8 cellular contexts compared by ENCODE assay signal in genomic region chr12:54214553-54215374, GRCh38. TPM values are rescaled to one million over a fixed set of nuclear protein-coding genes. Genes with fewer than 3 reads are reported as not detected.
A peak's percentile ranks its signal among the peaks of the same experiment; 100 is the strongest.
DNase-seq lines count a peak whose midpoint lies in the region; ATAC-seq and TF ChIP-seq lines count a peak whose summit lies in the region.

No MANE protein-coding gene starts in this region.

- TF ChIP-seq CTCF in C4-2B (conservative IDR thresholded peaks at IDR 0.05), result peak; percentile 100

- ATAC-seq in GM19351 (IDR thresholded peaks at IDR 0.05; ENCODE audit: unreplicated experiment), result peak; percentile 78
- peak; percentile 77 for ATAC-seq in HG03442 (IDR thresholded peaks at IDR 0.05; ENCODE audit: unreplicated experiment)
- peak; percentile 94 for ATAC-seq in activated CD4-positive, CD25-positive, alpha-beta regulatory T cell treated with anti-CD3 and anti-CD28 coated beads, Interleukin-2, amount 50 U/mL, for 24 hours

- DNase-seq in NCI-H460 (ENCODE audit: extremely low read depth, low read depth) (peak; percentile 93), caudate nucleus (lab: John Stamatoyannopoulos, UW) (peak in 59 of 61 donors; percentile 11 to 93 (median 72)), kidney glomerular epithelial cell (lab: John Stamatoyannopoulos, UW) (peak; percentile 92)
- DNase-seq in stimulated activated CD4-positive, alpha-beta T cell treated with anti-CD3 and anti-CD28 coated beads, Interleukin-2, amount 100 ng/mL, for 24 hours, result peak; percentile 93 to 94

- H3K27ac ChIP-seq in C4-2B, result no peak overlapping the region
- H3K27ac ChIP-seq in caudate nucleus (ENCODE audit: low read depth, low read length), result no peak overlapping the region

RNA-seq across cellular contexts. Expression of gene SMUG1, which starts 26.0 kb away (rescaled TPM):
- 44.2 and 49.8 TPM in 2 replicates for total RNA-seq in NCI-H460 (2014; rRNA removed; shearing (Covaris generic))
- polyA plus RNA-seq in NCI-H460 (2014; cell fraction: nucleus; rRNA removed), result 137 and 138 TPM in 2 replicates
